ENCODE assay signal across 22 cellular contexts in genomic region chrX:131901581-131901980, GRCh38.
"Had no signal": no experiment of that assay in that cellular context is flagged by ENCODE, and none has a peak within 500 bp of the region (broad histone marks: within the 10 kb centered on the region; RNA-seq: fewer than 3 reads in every experiment).

No MANE protein-coding gene starts in this region.

- DNase-seq: activated B cell treated with CpG ODN at 0.5 μM for 24 hours; activated CD4-positive, alpha-beta T cell treated with anti-CD3 and anti-CD28 coated beads for 36 hours; activated naive CD4-positive, alpha-beta T cell; activated T-cell treated with anti-CD3 and anti-CD28 coated beads for 4 hours; activated T-cell treated with anti-CD3 and anti-CD28 coated beads, Interleukin-2, amount 50 U/mL, for 72 hours; central memory CD4-positive, alpha-beta T cell; islet precursor cell; left ventricle myocardium superior; mucosa of descending colon; nephron progenitor cell; pancreas; spleen; stimulated activated naive CD4-positive, alpha-beta T cell had no signal

- H3K27me3 ChIP-seq: gastroesophageal sphincter, hepatocyte, neutrophil, right atrium auricular region, tibial nerve had no signal

- H3K9me3 ChIP-seq: breast epithelium, gastroesophageal sphincter, mucosa of descending colon, neutrophil, pancreas, prostate gland, right atrium auricular region, spleen, tibial nerve had no signal

- H3K4me1 ChIP-seq: breast epithelium, gastroesophageal sphincter, pancreas, prostate gland, right atrium auricular region, spleen, tibial nerve had no signal

- H3K27ac ChIP-seq: breast epithelium, gastroesophageal sphincter, hepatocyte, neutrophil, pancreas, prostate gland, right atrium auricular region, spleen, tibial nerve had no signal

- H3K36me3 ChIP-seq: breast epithelium, gastroesophageal sphincter, neutrophil, pancreas, prostate gland, right atrium auricular region, spleen, tibial nerve had no signal

- H2AFZ ChIP-seq: hepatocyte had no signal

- H3K4me2 ChIP-seq: hepatocyte had no signal

- ATAC-seq: activated CD4-positive, alpha-beta T cell treated with anti-CD3 and anti-CD28 coated beads for 36 hours; activated naive CD4-positive, alpha-beta T cell treated with anti-CD3 and anti-CD28 coated beads, Interleukin-2, amount 50 U/mL, for 72 hours; activated T-cell treated with anti-CD3 and anti-CD28 coated beads, Interleukin-2, amount 50 U/mL, for 72 hours; gastroesophageal sphincter; left ventricle myocardium superior; mucosa of descending colon; pancreas had no signal

- H3K4me3 ChIP-seq: breast epithelium, gastroesophageal sphincter, hepatocyte, mucosa of descending colon, pancreas, prostate gland, right atrium auricular region, spleen, tibial nerve had no signal

- H3K79me2 ChIP-seq: hepatocyte had no signal

- FAIRE-seq: endothelial cell of umbilical vein, pancreas had no signal
